Comparison of ENCODE assay signal across 17 cellular contexts in the genomic region with DNA sequence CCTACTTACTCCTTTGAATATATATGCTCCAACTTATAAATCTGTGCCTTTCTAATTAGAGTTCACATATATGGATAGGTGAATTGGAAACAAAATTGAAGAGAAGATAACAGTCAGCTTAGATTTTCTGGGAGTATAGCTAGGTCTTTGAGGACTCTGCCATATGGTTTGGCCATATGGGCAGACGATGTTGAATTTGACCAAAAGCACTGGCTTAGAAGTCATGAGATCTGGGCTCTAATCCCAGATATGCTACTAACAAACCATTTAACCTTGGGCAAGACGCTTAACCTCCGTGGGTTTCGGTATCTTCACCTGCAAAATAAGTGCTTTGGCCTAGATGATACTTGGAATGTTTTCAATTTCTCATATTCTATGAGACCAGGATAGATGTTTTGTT.
DNase-seq lines count a peak whose midpoint lies in the region; ATAC-seq, FAIRE-seq and TF ChIP-seq lines count a peak whose summit lies in the region.
"Had no signal": no experiment of that assay in that cellular context is flagged by ENCODE, and none has a peak within 500 bp of the region (broad histone marks: within the 10 kb centered on the region; RNA-seq: fewer than 3 reads in every experiment).

No MANE protein-coding gene starts in this region.

- FAIRE-seq in D721Med (lab: Jason Lieb, UNC): peak; percentile 41
- FAIRE-seq: GM12892 had no signal

- TF ChIP-seq CTCF in D721Med (IDR thresholded peaks at IDR 0.05; ENCODE audit: insufficient read depth, missing control alignments): no peak

- no peak for DNase-seq in D721Med (ENCODE audit: insufficient read length, low spot score)
- peak; percentile 86 for DNase-seq in G401 (ENCODE audit: low spot score)
- DNase-seq in NCI-H69 (lab: John Stamatoyannopoulos, UW): peak; percentile 28
- DNase-seq in cerebellum (ENCODE audit: low spot score): peak; percentile 51
- no peak for DNase-seq in NK-92 treated with Interleukin-12 subunit alpha and Interleukin-12 subunit beta, amount 100 ng/mL, for 24 hours (lab: John Stamatoyannopoulos, UW)
- DNase-seq in superior temporal gyrus (ENCODE audit: extremely low spot score): no peak
- DNase-seq: ACHN; CD4-positive, CD25-positive, alpha-beta regulatory T cell; DMS153; DMS79 treated with DMSO at 0.1 percent for 48 hours; EL; GDM1; GOT3; HCEC 1CT; HFFc6 had no signal

- no peak for ATAC-seq in GM19324 (IDR thresholded peaks at IDR 0.05; ENCODE audit: low FRiP score, unreplicated experiment)

- in situ Hi-C loops in G401 (cut with HindIII; ENCODE audit: low sequenced_read_pairs): no loop called here

Comparison
In these comparisons a context has a peak if more than half of its experiments do, and no peak if none do; other contexts are left out.
1. DNase-seq: peak in G401 (single experiment), NCI-H69 (single experiment) and cerebellum (single experiment); none in D721Med (single experiment), NK-92 treated with Interleukin-12 subunit alpha and Interleukin-12 subunit beta, amount 100 ng/mL, for 24 hours (single experiment) and superior temporal gyrus (single experiment).